16 cellular contexts compared by ENCODE assay signal in the genomic region with DNA sequence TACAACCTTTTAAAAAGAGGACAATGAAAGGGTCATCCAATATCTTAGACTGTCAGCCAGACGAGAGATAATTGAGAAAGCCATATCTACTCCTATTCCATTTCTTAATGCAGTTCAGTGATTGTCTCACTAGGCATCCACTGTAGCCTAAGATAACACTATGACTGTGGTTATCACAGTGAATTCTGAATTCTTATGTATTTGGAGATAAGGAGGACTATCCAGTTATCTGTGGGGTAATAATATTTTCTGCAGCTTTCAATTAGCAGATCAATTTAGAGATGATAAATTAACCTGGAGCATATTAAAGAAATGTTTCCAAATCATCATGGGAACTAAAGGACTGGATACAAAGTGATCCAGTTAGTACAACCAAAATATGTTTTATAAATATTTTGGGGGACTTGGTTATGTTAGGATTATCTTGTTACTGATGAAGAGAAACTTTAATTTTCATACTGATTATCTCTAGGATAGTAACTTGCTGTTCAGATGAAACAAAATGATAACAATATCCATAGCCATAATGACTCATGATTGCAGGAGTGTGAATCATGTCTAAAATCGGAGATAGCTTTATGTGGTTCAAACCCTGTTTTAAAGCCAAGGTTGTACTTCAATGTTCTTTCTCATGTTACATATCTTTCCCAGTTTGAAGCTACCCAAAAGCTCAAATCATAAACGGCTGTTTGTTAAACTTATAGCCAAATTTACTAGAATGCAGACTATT.
"Had no signal": no experiment of that assay in that cellular context is flagged by ENCODE, and none has a peak within 500 bp of the region (broad histone marks: within the 10 kb centered on the region; RNA-seq: fewer than 3 reads in every experiment).

No MANE protein-coding gene starts in this region.

- ATAC-seq: heart left ventricle; naive thymus-derived CD8-positive, alpha-beta T cell had no signal

- H3K9me3 ChIP-seq: heart left ventricle, neutrophil, right atrium auricular region, sigmoid colon had no signal

- H3K4me1 ChIP-seq: heart left ventricle, right atrium auricular region, sigmoid colon had no signal

- H3K36me3 ChIP-seq: heart left ventricle, neutrophil, right atrium auricular region, sigmoid colon had no signal

- H3K27ac ChIP-seq: heart left ventricle, neutrophil, right atrium auricular region, sigmoid colon, skin epidermis had no signal

- H3K27me3 ChIP-seq: heart left ventricle, neutrophil, right atrium auricular region, sigmoid colon had no signal

- DNase-seq: effector memory CD4-positive, alpha-beta T cell; foreskin melanocyte; heart left ventricle; hippocampal formation; kidney glomerular epithelial cell; naive thymus-derived CD8-positive, alpha-beta T cell; posterior cingulate gyrus; sigmoid colon; stimulated activated CD4-positive, alpha-beta T cell treated with anti-CD3 and anti-CD28 coated beads, Interleukin-12 subunit alpha, Interleukin-12 subunit beta, amount 100 ng/mL, for 4 hours; stimulated activated naive CD4-positive, alpha-beta T cell treated with Interleukin-2 at 50 U/mL for 16 hours had no signal

- H3K4me3 ChIP-seq: heart left ventricle, right atrium auricular region, sigmoid colon, skin epidermis had no signal

- FAIRE-seq: endometrium, islet of Langerhans, urothelium cell line had no signal
